11 cellular contexts compared by ENCODE assay signal in the genomic region with DNA sequence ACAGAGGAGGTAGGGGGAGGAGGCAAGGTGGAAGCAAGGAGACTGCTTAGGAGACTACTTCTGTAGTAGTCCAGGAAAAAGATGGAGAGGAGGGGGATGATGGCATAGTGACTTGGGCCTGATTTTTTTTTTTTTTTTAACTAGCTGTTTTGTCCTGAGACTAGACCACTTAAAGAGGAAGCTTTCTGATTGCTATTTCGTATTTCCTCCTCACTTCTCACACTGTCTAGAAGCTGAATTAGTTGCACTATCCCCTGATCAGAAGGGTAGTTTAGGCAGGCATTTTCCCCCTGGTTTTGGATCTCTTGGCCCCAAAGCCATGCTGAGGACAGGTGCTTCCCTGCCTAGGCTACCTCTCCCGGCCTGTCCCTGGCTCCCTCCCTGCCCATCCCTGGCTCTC. TPM values are rescaled to one million over a fixed set of nuclear protein-coding genes. Genes with fewer than 3 reads are reported as not detected.
DNase-seq lines count a peak whose midpoint lies in the region; ATAC-seq and TF ChIP-seq lines count a peak whose summit lies in the region.
"Had no signal": no experiment of that assay in that cellular context is flagged by ENCODE, and none has a peak within 500 bp of the region (broad histone marks: within the 10 kb centered on the region; RNA-seq: fewer than 3 reads in every experiment).

No MANE protein-coding gene starts in this region.

- DNase-seq in heart right ventricle = no peak
- no peak for DNase-seq in left cardiac atrium
- DNase-seq in immature natural killer cell = no peak
- no peak for DNase-seq in type B pancreatic cell (ENCODE audit: extremely low spot score, unreplicated experiment)
- no peak for DNase-seq in NCI-H1436 treated with DMSO at 0.1 percent for 48 hours (lab: John Stamatoyannopoulos, UW)
- DNase-seq: NCI-H526 treated with DMSO at 0.1 percent for 48 hours, occipital lobe had no signal

- H2AFZ ChIP-seq in SU-DHL-6 (ENCODE audit: low read depth, low read length, severe bottlenecking) = no peak overlapping the region

- H3K79me2 ChIP-seq in SU-DHL-6 (ENCODE audit: insufficient read depth, low read length) = peaks cover 100% of the 10 kb centered on the region

- H3F3A ChIP-seq in SU-DHL-6 (ENCODE audit: insufficient read depth) = peaks cover 28% of the 10 kb centered on the region

- peak overlapping the region in 4 of 5 donors; percentile 24 to 65 (median 40) for H3K4me3 Mint-ChIP-seq in immature natural killer cell
- H3K4me3 Mint-ChIP-seq in type B pancreatic cell = no peak overlapping the region

- H3K9me3 Mint-ChIP-seq in immature natural killer cell = no peaks in the 10 kb centered on the region
- H3K9me3 Mint-ChIP-seq in type B pancreatic cell = no peaks in the 10 kb centered on the region

- intact Hi-C loops in heart right ventricle (cut with DNase I) (no loop called here), left cardiac atrium (cut with DNase I) (no loop called here)

- H3K4me1 Mint-ChIP-seq in immature natural killer cell (peaks cover 81 to 94% of the 10 kb centered on the region in 2 donors), type B pancreatic cell (ENCODE audit: unreplicated experiment) (peaks cover 70% of the 10 kb centered on the region)

- ATAC-seq in heart right ventricle (no peak), left cardiac atrium (no peak), GM21619 (IDR thresholded peaks at IDR 0.05; ENCODE audit: unreplicated experiment) (no peak), HG02610 (IDR thresholded peaks at IDR 0.05; ENCODE audit: unreplicated experiment) (no peak)

- H3K27me3 Mint-ChIP-seq in immature natural killer cell (ENCODE audit: low read depth in 3 of 3) (no peaks in the 10 kb centered on the region), type B pancreatic cell (no peaks in the 10 kb centered on the region)

- H3K27ac ChIP-seq in heart right ventricle = peak overlapping the region in 6 of 10 donors; percentile 23 to 76 (median 52)
- peak overlapping the region; percentile 28 for H3K27ac ChIP-seq in SU-DHL-6 (ENCODE audit: low read depth, low read length)
- H3K27ac ChIP-seq: C4-2B had no signal

- H3K9me3 ChIP-seq in heart right ventricle (no peaks in the 10 kb centered on the region), SU-DHL-6 (ENCODE audit: insufficient read depth, low read length) (no peaks in the 10 kb centered on the region)

- H3K4me3 ChIP-seq in heart right ventricle = no peak overlapping the region
- H3K4me3 ChIP-seq in SU-DHL-6 (ENCODE audit: insufficient read depth, low read length, poor library complexity, severe bottlenecking) = no peak overlapping the region

- H3K9me2 ChIP-seq in SU-DHL-6 (replicated peaks; ENCODE audit: insufficient read depth, low read length) = no peaks in the 10 kb centered on the region

- no peaks in the 10 kb centered on the region for H3K27me3 ChIP-seq in heart right ventricle
- no peaks in the 10 kb centered on the region for H3K27me3 ChIP-seq in SU-DHL-6 (ENCODE audit: low read length)

- WGBS in heart right ventricle, 2 donors = 47 to 55% methylated on average over 2 of the region's 2 CpGs

- H3K36me3 Mint-ChIP-seq in immature natural killer cell = no peaks in the 10 kb centered on the region
- H3K36me3 Mint-ChIP-seq in type B pancreatic cell = peaks cover 3% of the 10 kb centered on the region

- peak overlapping the region; percentile 21; the same call in 1 of the 2 replicates for H3K9ac ChIP-seq in SU-DHL-6 (ENCODE audit: low read length)

- peaks cover 34 to 100% (median 98%) of the 10 kb centered on the region in 9 donors for H3K4me1 ChIP-seq in heart right ventricle

- H3K27ac Mint-ChIP-seq in immature natural killer cell = peak overlapping the region; percentile 57 to 90 (median 86)
- peak overlapping the region; percentile 50 for H3K27ac Mint-ChIP-seq in type B pancreatic cell

- H3K4me2 ChIP-seq in SU-DHL-6 (ENCODE audit: low read depth, low read length, poor library complexity, severe bottlenecking) = peak overlapping the region; percentile 30

- H4K20me1 ChIP-seq in SU-DHL-6 (ENCODE audit: low read depth, low read length) = peaks cover 59% of the 10 kb centered on the region

- TF ChIP-seq CTCF in heart right ventricle (IDR thresholded peaks at IDR 0.05) (no peak), SU-DHL-6 (IDR thresholded peaks at IDR 0.05; ENCODE audit: insufficient read depth, low read length, poor library complexity, severe bottlenecking) (no peak), type B pancreatic cell (conservative IDR thresholded peaks at IDR 0.05) (no peak)

- no peaks in the 10 kb centered on the region for H3K36me3 ChIP-seq in heart right ventricle
- peaks cover 5% of the 10 kb centered on the region; the same call in 1 of the 2 replicates for H3K36me3 ChIP-seq in SU-DHL-6 (ENCODE audit: low read length)

RNA-seq across cellular contexts. Expression of a gene that starts 14.9 kb away (rescaled TPM):
- total RNA-seq in heart right ventricle (100 to 1,000 TPM; 138 to 197 (median 170) TPM), left cardiac atrium (100 to 1,000 TPM; 105 to 145 TPM), type B pancreatic cell (ENCODE audit: low replicate concordance) (170 and 220 TPM in 2 replicates)
- polyA plus RNA-seq in heart right ventricle (10 to 100 TPM; 26.4 to 30.4 TPM), immature natural killer cell (10 to 100 TPM in 1 of 3 donors, 1 to 10 TPM in 2; 3.9 to 18.2 (median 5.0) TPM)
